ENCODE assay signal across 18 cellular contexts in the genomic region with DNA sequence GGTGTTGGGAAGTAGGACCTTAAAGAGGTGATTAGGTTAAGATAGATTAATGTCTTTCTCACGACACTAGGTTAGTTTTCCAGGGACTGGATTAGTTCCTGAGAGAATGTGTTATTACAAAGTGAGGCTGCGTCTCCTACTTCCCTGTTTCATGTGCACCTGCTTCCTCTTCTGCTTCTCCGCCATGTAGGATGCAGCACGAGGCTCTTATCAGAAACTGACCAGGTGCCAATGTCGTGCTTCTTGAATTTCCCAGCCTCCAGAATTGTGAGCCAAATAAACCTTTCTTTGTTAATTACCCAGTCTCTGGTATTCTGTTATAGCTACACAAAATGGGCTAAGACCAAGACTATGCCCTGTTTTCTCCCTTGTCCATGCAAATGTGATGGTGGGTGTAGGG.
A peak's percentile ranks its signal among the peaks of the same experiment; 100 is the strongest.
DNase-seq lines count a peak whose midpoint lies in the region; TF ChIP-seq lines count a peak whose summit lies in the region.
"Had no signal": no experiment of that assay in that cellular context is flagged by ENCODE, and none has a peak within 500 bp of the region (broad histone marks: within the 10 kb centered on the region; RNA-seq: fewer than 3 reads in every experiment).

No MANE protein-coding gene starts in this region.

- no peaks in the 10 kb centered on the region for H3K36me3 ChIP-seq in BLaER1
- no peaks in the 10 kb centered on the region for H3K36me3 ChIP-seq in OCI-LY3 (replicated peaks; ENCODE audit: low read depth, low read length)
- H3K36me3 ChIP-seq: MG63, SJSA1 had no signal

- H3K27me3 ChIP-seq in BLaER1 (no peaks in the 10 kb centered on the region), OCI-LY3 (ENCODE audit: low read depth, low read length) (no peaks in the 10 kb centered on the region)
- H3K27me3 ChIP-seq: MG63, SJSA1 had no signal

- peak overlapping the region; percentile 2; the same call in 1 of the 2 replicates for H3K4me2 ChIP-seq in BLaER1
- H3K4me2 ChIP-seq in OCI-LY3 (ENCODE audit: low read length), result peak overlapping the region; percentile 34

- no peak overlapping the region for H3K4me3 ChIP-seq in BLaER1
- no peak overlapping the region for H3K4me3 ChIP-seq in OCI-LY3 (ENCODE audit: low read length)
- H3K4me3 ChIP-seq: MG63, SJSA1 had no signal

- no peaks in the 10 kb centered on the region for H3K79me2 ChIP-seq in OCI-LY3 (ENCODE audit: low read length)

- no peak overlapping the region for H3K9ac ChIP-seq in BLaER1
- H3K9ac ChIP-seq in OCI-LY3 (ENCODE audit: low read length), result no peak overlapping the region

- H3K9me3 ChIP-seq in BLaER1 (no peaks in the 10 kb centered on the region), OCI-LY3 (ENCODE audit: insufficient read depth, low read length) (0 out of 2 replicates have a peak, but pooled peaks cover 6% of the 10 kb centered on the region)
- H3K9me3 ChIP-seq: MG63, SJSA1 had no signal

- H3K4me1 ChIP-seq in BLaER1 (peaks cover 22% of the 10 kb centered on the region), OCI-LY3 (ENCODE audit: low read length) (peaks cover 31% of the 10 kb centered on the region)
- H3K4me1 ChIP-seq: SJSA1 had no signal

- no peaks in the 10 kb centered on the region for H4K20me1 ChIP-seq in BLaER1
- no peaks in the 10 kb centered on the region for H4K20me1 ChIP-seq in OCI-LY3 (ENCODE audit: insufficient read depth, low read length)

- H3K27ac ChIP-seq in BLaER1 (no peak overlapping the region), OCI-LY3 (ENCODE audit: low read length) (no peak overlapping the region)
- H3K27ac ChIP-seq: SJSA1 had no signal

- no peak overlapping the region for H2AFZ ChIP-seq in OCI-LY3 (ENCODE audit: low read depth, low read length)

- DNase-seq in GF-D8 (lab: John Stamatoyannopoulos, UW), result peak; percentile 64
- DNase-seq in Kasumi-1 (lab: John Stamatoyannopoulos, UW), result peak; percentile 24 to 35
- no peak for DNase-seq in mucosa of gallbladder (ENCODE audit: low spot score)
- DNase-seq in activated CD8-positive, alpha-beta memory T cell treated with anti-CD3 and anti-CD28 coated beads, Interleukin-2, amount 50 U/mL, for 4 hours, result no peak
- DNase-seq in NCI-H2227 (lab: John Stamatoyannopoulos, UW; ENCODE audit: unreplicated experiment), result no peak
- DNase-seq in NCI-H2029 treated with DMSO at 0.1 percent for 48 hours (lab: John Stamatoyannopoulos, UW), result no peak
- DNase-seq: AML-193; CD8-positive, alpha-beta T cell; EL; KG1; MG63; NCI-H1436; NCI-H345; NCI-H748 treated with DMSO at 0.1 percent for 48 hours; T-helper 9 cell had no signal

- TF ChIP-seq CTCF in OCI-LY3 (IDR thresholded peaks at IDR 0.05; ENCODE audit: low read depth, low read length), result no peak

Comparison
In these comparisons a context has a peak if more than half of its experiments do, and no peak if none do; other contexts are left out.
1. DNase-seq: peak in GF-D8 (single experiment) and Kasumi-1 (2 of 2); none in mucosa of gallbladder (single experiment), activated CD8-positive, alpha-beta memory T cell treated with anti-CD3 and anti-CD28 coated beads, Interleukin-2, amount 50 U/mL, for 4 hours (single experiment), NCI-H2227 (single experiment) and NCI-H2029 treated with DMSO at 0.1 percent for 48 hours (single experiment).